10 cellular contexts compared by ENCODE assay signal in genomic region chr7:127254163-127254684, GRCh38. TPM values are rescaled to one million over a fixed set of nuclear protein-coding genes. Genes with fewer than 3 reads are reported as not detected.
DNase-seq lines count a peak whose midpoint lies in the region; ATAC-seq and TF ChIP-seq lines count a peak whose summit lies in the region.
"Had no signal": no experiment of that assay in that cellular context is flagged by ENCODE, and none has a peak within 500 bp of the region (broad histone marks: within the 10 kb centered on the region; RNA-seq: fewer than 3 reads in every experiment).

No MANE protein-coding gene starts in this region.

- H3K4me1 ChIP-seq in suprapubic skin = peaks cover 24% of the 10 kb centered on the region
- H3K4me1 ChIP-seq: foreskin keratinocyte had no signal

- no peaks in the 10 kb centered on the region for H3K9me3 Mint-ChIP-seq in activated T-cell treated with anti-CD3 and anti-CD28 coated beads, Interleukin-2, amount 50 U/mL, for 24 hours
- H3K9me3 Mint-ChIP-seq in WTC11 (peaks cover 3% of the 10 kb centered on the region; the same call in 1 of the 2 replicates), immature natural killer cell (peaks cover 0 to 4% (median 0%) of the 10 kb centered on the region in 6 donors)

- H3K9me3 ChIP-seq in suprapubic skin = no peaks in the 10 kb centered on the region

- TF ChIP-seq CTCF in WTC11 (IDR thresholded peaks at IDR 0.05) = no peak; the same call in 1 of the 2 replicates
- no peak for TF ChIP-seq CTCF in suprapubic skin (IDR thresholded peaks at IDR 0.05)

- H3K4me1 Mint-ChIP-seq in activated T-cell treated with anti-CD3 and anti-CD28 coated beads, Interleukin-2, amount 50 U/mL, for 24 hours (ENCODE audit: low read depth) = peaks cover 23% of the 10 kb centered on the region
- H3K4me1 Mint-ChIP-seq in WTC11 (peaks cover 27% of the 10 kb centered on the region), immature natural killer cell (peaks cover 9 to 13% of the 10 kb centered on the region in 2 donors)

- H3K36me3 ChIP-seq in suprapubic skin = no peaks in the 10 kb centered on the region

- no peak overlapping the region for H3K27ac ChIP-seq in suprapubic skin
- H3K27ac ChIP-seq: foreskin keratinocyte had no signal

- intact Hi-C loops in posterior vena cava (cut with DNase I) = no loop called here

- no peaks in the 10 kb centered on the region for H3K36me3 Mint-ChIP-seq in activated T-cell treated with anti-CD3 and anti-CD28 coated beads, Interleukin-2, amount 50 U/mL, for 24 hours (ENCODE audit: low read depth)
- H3K36me3 Mint-ChIP-seq in WTC11 (no peaks in the 10 kb centered on the region), immature natural killer cell (no peaks in the 10 kb centered on the region)

- H3K27me3 Mint-ChIP-seq in activated T-cell treated with anti-CD3 and anti-CD28 coated beads, Interleukin-2, amount 50 U/mL, for 24 hours = peaks cover 88% of the 10 kb centered on the region
- H3K27me3 Mint-ChIP-seq in WTC11 (ENCODE audit: low read depth) = peaks cover 74% of the 10 kb centered on the region
- H3K27me3 Mint-ChIP-seq in immature natural killer cell (ENCODE audit: low read depth in 3 of 3) = peaks cover 9 to 27% (median 17%) of the 10 kb centered on the region in 3 donors

- no peak for TF ChIP-seq EP300 in suprapubic skin (IDR thresholded peaks at IDR 0.05)

- no peak for TF ChIP-seq POLR2A in suprapubic skin (IDR thresholded peaks at IDR 0.05)

- no peak for ATAC-seq in WTC11

- CTCF ChIA-PET in WTC11 (lab: Charles Lee) = interaction anchor here (0.6 to 2.2 kb wide), 15 partner anchors 14 to 286 kb away, joined by 3 to 8 read pairs (median 3); no protein-coding TSS in a partner anchor

- peak overlapping the region; percentile 82 for H3K4me3 Mint-ChIP-seq in activated T-cell treated with anti-CD3 and anti-CD28 coated beads, Interleukin-2, amount 50 U/mL, for 24 hours
- H3K4me3 Mint-ChIP-seq in WTC11 (peak overlapping the region; percentile 78), immature natural killer cell (peak overlapping the region; percentile 83 to 89 (median 86))

- DNase-seq in activated T-cell treated with anti-CD3 and anti-CD28 coated beads, Interleukin-2, amount 50 U/mL, for 24 hours = no peak
- no peak for DNase-seq in activated T-cell treated with anti-CD3 and anti-CD28 coated beads, Interleukin-2, amount 50 U/mL, for 48 hours
- DNase-seq in WTC11 (ENCODE audit: low spot score) = no peak
- no peak for DNase-seq in immature natural killer cell
- DNase-seq in suprapubic skin (ENCODE audit: low spot score in 2 of 2) = no peak
- no peak for DNase-seq in NK-92 treated with Interleukin-12 subunit alpha and Interleukin-12 subunit beta, amount 100 ng/mL, for 24 hours (lab: John Stamatoyannopoulos, UW)
- DNase-seq in hypothalamus (lab: John Stamatoyannopoulos, UW) = no peak
- DNase-seq in posterior vena cava (ENCODE audit: low spot score) = no peak

- H3K27me3 ChIP-seq in suprapubic skin = peaks cover 53% of the 10 kb centered on the region

- H3K4me3 ChIP-seq in suprapubic skin = peak overlapping the region; percentile 73

- no peak overlapping the region for H3K27ac Mint-ChIP-seq in activated T-cell treated with anti-CD3 and anti-CD28 coated beads, Interleukin-2, amount 50 U/mL, for 24 hours
- no peak overlapping the region for H3K27ac Mint-ChIP-seq in WTC11
- no peak overlapping the region for H3K27ac Mint-ChIP-seq in immature natural killer cell
- H3K27ac Mint-ChIP-seq: stimulated activated naive CD8-positive, alpha-beta T cell treated with anti-CD3 and anti-CD28 coated beads, Interleukin-15, Interleukin-2, amounts not matched to agents 100 ng/mL and 50 ng/mL, for 24 hours had no signal

- 29% methylated on average over 11 of the region's 11 CpGs for WGBS in suprapubic skin

- POLR2A ChIA-PET in WTC11 (lab: Charles Lee) = no interaction called here

TF ChIP-seq in WTC11, 78 proteins besides CTCF, POLR2A, EP300 and RAD21 (continues in another document):
- TF ChIP-seq NR2C2 (CRISPR knock-in tag; IDR thresholded peaks at IDR 0.05) (no peak), NFATC4 (CRISPR knock-in tag; IDR thresholded peaks at IDR 0.05) (no peak), ZNF425 (CRISPR knock-in tag; conservative IDR thresholded peaks at IDR 0.05) (no peak), EMX1 (CRISPR knock-in tag; IDR thresholded peaks at IDR 0.05) (no peak), ZBTB21 (CRISPR knock-in tag; IDR thresholded peaks at IDR 0.05; ENCODE audit: borderline replicate concordance) (no peak), RELA (CRISPR knock-in tag; IDR thresholded peaks at IDR 0.05; ENCODE audit: borderline replicate concordance) (no peak), MLX (CRISPR knock-in tag; IDR thresholded peaks at IDR 0.05) (no peak), SOX15 (CRISPR knock-in tag; IDR thresholded peaks at IDR 0.05) (no peak), ESRRA (CRISPR knock-in tag; IDR thresholded peaks at IDR 0.05; ENCODE audit: borderline replicate concordance) (no peak), IRF1 (CRISPR knock-in tag; IDR thresholded peaks at IDR 0.05) (no peak), ZNF512 (CRISPR knock-in tag; IDR thresholded peaks at IDR 0.05; ENCODE audit: borderline replicate concordance) (no peak), E2F5 (CRISPR knock-in tag; IDR thresholded peaks at IDR 0.05) (no peak), IRF2 (CRISPR knock-in tag; IDR thresholded peaks at IDR 0.05; ENCODE audit: borderline replicate concordance, low read depth) (no peak)

RNA-seq across cellular contexts. Expression of gene GRM8, which starts 1.5 kb away (rescaled TPM):
- total RNA-seq in WTC11 (2021) (2.1 to 2.4 TPM (median 2.3 TPM) in 3 replicates), suprapubic skin (not detected), posterior vena cava (not detected)
- polyA plus RNA-seq in immature natural killer cell = not detected
- total RNA-seq: foreskin keratinocyte had no signal
- polyA plus RNA-seq: foreskin keratinocyte had no signal
